ENCODE assay signal across 7 cellular contexts in genomic region chr9:1458503-1458902, GRCh38.
DNase-seq lines count a peak whose midpoint lies in the region; ATAC-seq and TF ChIP-seq lines count a peak whose summit lies in the region.

No MANE protein-coding gene starts in this region.

- intact Hi-C loops in psoas muscle (cut with DNase I): no loop called here

- ATAC-seq in psoas muscle (peak; percentile 49 to 63 (median 57)), GM18517 (IDR thresholded peaks at IDR 0.05; ENCODE audit: unreplicated experiment) (no peak)

- no peaks in the 10 kb centered on the region for H4K20me1 ChIP-seq in GM23248 (ENCODE audit: insufficient read depth)

- no peaks in the 10 kb centered on the region for H3K36me3 ChIP-seq in GM23248 (ENCODE audit: low read depth)
- H3K36me3 ChIP-seq in psoas muscle (ENCODE audit: insufficient read depth in 1 of 2, low read depth in 1 of 2): no peaks in the 10 kb centered on the region

- no peak for TF ChIP-seq CTCF in astrocyte of the spinal cord (IDR thresholded peaks at IDR 0.05; ENCODE audit: low read depth, low read length)
- TF ChIP-seq CTCF in psoas muscle (IDR thresholded peaks at IDR 0.05): no peak
- TF ChIP-seq CTCF in progenitor cell of endocrine pancreas (IDR thresholded peaks at IDR 0.05; ENCODE audit: unreplicated experiment): no peak

- H3K36me3 Mint-ChIP-seq in progenitor cell of endocrine pancreas (ENCODE audit: insufficient read depth): no peaks in the 10 kb centered on the region

- H2AFZ ChIP-seq in GM23248: no peak overlapping the region

- H3K9me3 ChIP-seq in GM23248 (ENCODE audit: low read depth) (no peaks in the 10 kb centered on the region), psoas muscle (no peaks in the 10 kb centered on the region)

- no peaks in the 10 kb centered on the region for H3K9me2 ChIP-seq in GM23248 (ENCODE audit: insufficient read depth)

- peaks cover 26% of the 10 kb centered on the region for H3K4me1 Mint-ChIP-seq in progenitor cell of endocrine pancreas (ENCODE audit: low read depth)

- H3K4me3 ChIP-seq in GM23248 (no peak overlapping the region), astrocyte of the spinal cord (ENCODE audit: low read depth, low read length) (no peak overlapping the region), psoas muscle (no peak overlapping the region)

- peaks cover 4% of the 10 kb centered on the region; the same call in 1 of the 2 replicates for H3K4me1 ChIP-seq in GM23248 (ENCODE audit: insufficient read depth)
- no peaks in the 10 kb centered on the region for H3K4me1 ChIP-seq in psoas muscle

- no peak overlapping the region for H3K9ac ChIP-seq in GM23248

- no peaks in the 10 kb centered on the region for H3K9me3 Mint-ChIP-seq in progenitor cell of endocrine pancreas (ENCODE audit: low read depth)

- DNase-seq in GM23248: peak; percentile 87
- peak; percentile 38 for DNase-seq in NCI-H2029 (lab: John Stamatoyannopoulos, UW)
- peak; percentile 26 for DNase-seq in astrocyte of the spinal cord (ENCODE audit: low read depth, low spot score)
- no peak for DNase-seq in psoas muscle
- no peak for DNase-seq in progenitor cell of endocrine pancreas (ENCODE audit: low spot score, unreplicated experiment)
- DNase-seq in KBM-7: no peak

- no peaks in the 10 kb centered on the region for H3K79me2 ChIP-seq in GM23248 (ENCODE audit: insufficient read depth)

- no peak overlapping the region for H3K4me2 ChIP-seq in GM23248 (ENCODE audit: unreplicated experiment)

- H3K27ac ChIP-seq in GM23248 (no peak overlapping the region), psoas muscle (no peak overlapping the region)

- no peak overlapping the region for H3K4me3 Mint-ChIP-seq in progenitor cell of endocrine pancreas (ENCODE audit: low read depth)

- H3K27me3 ChIP-seq in GM23248 (replicated peaks; ENCODE audit: insufficient read depth) (peaks cover 56% of the 10 kb centered on the region), psoas muscle (ENCODE audit: insufficient read depth in 3 of 3, low read length in 2 of 3) (no peaks in the 10 kb centered on the region)

- no peaks in the 10 kb centered on the region for H3K27me3 Mint-ChIP-seq in progenitor cell of endocrine pancreas

- H3K27ac Mint-ChIP-seq in progenitor cell of endocrine pancreas: no peak overlapping the region

- in situ Hi-C loops in GM23248 (cut with MboI): no loop called here
- in situ Hi-C loops in astrocyte of the spinal cord (cut with HindIII; ENCODE audit: low sequenced_read_pairs): no loop called here
- in situ Hi-C loops in KBM-7 (cut with MboI; ENCODE audit: low pct_unique_long_range_greater_than_20kb, low sequenced_read_pairs): no loop called here

- peaks cover 6% of the 10 kb centered on the region; the same call in 1 of the 2 replicates for H3F3A ChIP-seq in GM23248 (ENCODE audit: insufficient read depth)

Comparison
In these comparisons a context has a peak if more than half of its experiments do, and no peak if none do; other contexts are left out.
1. DNase-seq: peak in GM23248 (single experiment), NCI-H2029 (single experiment) and astrocyte of the spinal cord (single experiment); none in psoas muscle (0 of 2), progenitor cell of endocrine pancreas (single experiment) and KBM-7 (single experiment).